ENCODE assay signal across 13 cellular contexts in the genomic region with DNA sequence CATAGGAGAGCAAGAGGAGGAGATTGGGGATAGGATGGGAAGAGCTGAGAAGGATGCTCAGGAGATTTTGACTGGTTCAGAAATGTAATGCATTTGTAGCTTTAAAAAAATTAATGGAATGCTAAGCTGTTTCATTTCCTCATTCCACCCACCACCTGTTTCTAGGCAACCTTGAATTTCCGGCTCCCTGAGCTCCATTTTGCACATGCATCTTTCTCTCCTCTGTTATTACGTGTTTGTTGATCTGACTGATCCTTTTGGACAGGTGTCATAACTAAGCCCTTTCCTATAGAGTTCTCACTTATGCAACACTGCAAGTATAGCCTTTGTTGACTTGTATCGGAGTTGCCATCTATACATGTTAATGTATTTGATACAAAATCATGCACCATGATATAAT. TPM values are rescaled to one million over a fixed set of nuclear protein-coding genes. Genes with fewer than 3 reads are reported as not detected.
DNase-seq lines count a peak whose midpoint lies in the region; ATAC-seq and TF ChIP-seq lines count a peak whose summit lies in the region.
"Had no signal": no experiment of that assay in that cellular context is flagged by ENCODE, and none has a peak within 500 bp of the region (broad histone marks: within the 10 kb centered on the region; RNA-seq: fewer than 3 reads in every experiment).

No MANE protein-coding gene starts in this region.

- TF ChIP-seq CTCF in RWPE1 (conservative IDR thresholded peaks at IDR 0.05; ENCODE audit: low read depth) (no peak), left lung (IDR thresholded peaks at IDR 0.05) (no peak), thyroid gland (IDR thresholded peaks at IDR 0.05) (no peak)

- no peaks in the 10 kb centered on the region for H3K4me1 Mint-ChIP-seq in effector memory CD8-positive, alpha-beta T cell (ENCODE audit: low read depth in 2 of 2)
- H3K4me1 Mint-ChIP-seq: central memory CD8-positive, alpha-beta T cell had no signal

- H3K36me3 ChIP-seq in left lung (no peaks in the 10 kb centered on the region), thyroid gland (no peaks in the 10 kb centered on the region)
- H3K36me3 ChIP-seq: ovary, upper lobe of left lung had no signal

- no peaks in the 10 kb centered on the region for H3K9me3 Mint-ChIP-seq in effector memory CD8-positive, alpha-beta T cell
- H3K9me3 Mint-ChIP-seq: central memory CD8-positive, alpha-beta T cell had no signal

- no peak overlapping the region for H3K4me3 ChIP-seq in left lung
- H3K4me3 ChIP-seq in thyroid gland (replicated peaks in 1 of 3), result no peak overlapping the region
- H3K4me3 ChIP-seq: ovary, upper lobe of left lung had no signal

- intact Hi-C loops in left lung (cut with DNase I), result no loop called here
- intact Hi-C loops in thyroid gland (cut with DNase I), result no loop called here

- WGBS in thyroid gland, 2 donors, result 77 to 81% methylated on average over 3 of the region's 3 CpGs

- H3K4me3 Mint-ChIP-seq in effector memory CD8-positive, alpha-beta T cell, result no peak overlapping the region
- H3K4me3 Mint-ChIP-seq: central memory CD8-positive, alpha-beta T cell had no signal

- no peaks in the 10 kb centered on the region for H3K4me1 ChIP-seq in left lung
- peaks cover 0 to 6% of the 10 kb centered on the region in 2 donors for H3K4me1 ChIP-seq in thyroid gland

- peaks cover 6 to 7% of the 10 kb centered on the region in 2 donors for H3K27me3 Mint-ChIP-seq in effector memory CD8-positive, alpha-beta T cell
- H3K27me3 Mint-ChIP-seq: central memory CD8-positive, alpha-beta T cell had no signal

- POLR2A ChIA-PET in RWPE1 (lab: Yijun Ruan, JAX; ENCODE audit: low non-redundant PET), result no interaction called here

- no peak overlapping the region for H3K27ac Mint-ChIP-seq in effector memory CD8-positive, alpha-beta T cell

- H3K9me3 ChIP-seq in left lung, result no peaks in the 10 kb centered on the region
- H3K9me3 ChIP-seq in thyroid gland, result no peaks in the 10 kb centered on the region
- H3K9me3 ChIP-seq: ovary, upper lobe of left lung had no signal

- no peak for TF ChIP-seq POLR2A in thyroid gland (IDR thresholded peaks at IDR 0.05)

- H3K27ac ChIP-seq in RWPE1 (no peak overlapping the region), left lung (no peak overlapping the region), thyroid gland (no peak overlapping the region)
- H3K27ac ChIP-seq: ovary, upper lobe of left lung had no signal

- ATAC-seq in HG02852 (IDR thresholded peaks at IDR 0.05; ENCODE audit: unreplicated experiment) (peak; percentile 53), left lung (peak; percentile 27), GM21619 (IDR thresholded peaks at IDR 0.05; ENCODE audit: unreplicated experiment) (no peak), GM21360 (IDR thresholded peaks at IDR 0.05; ENCODE audit: unreplicated experiment) (no peak)
- ATAC-seq in effector memory CD8-positive, alpha-beta T cell (replicated peaks), result no peak

- CTCF ChIA-PET in RWPE1 (lab: Yijun Ruan, JAX), result no interaction called here

- no peaks in the 10 kb centered on the region for H3K27me3 ChIP-seq in left lung
- H3K27me3 ChIP-seq in thyroid gland, result no peaks in the 10 kb centered on the region
- H3K27me3 ChIP-seq: ovary, upper lobe of left lung had no signal

- peaks cover 3% of the 10 kb centered on the region for H3K36me3 Mint-ChIP-seq in effector memory CD8-positive, alpha-beta T cell (ENCODE audit: insufficient read depth)

- peak; percentile 20 for DNase-seq in GM03348 (ENCODE audit: low spot score)
- DNase-seq in RWPE1 (ENCODE audit: low spot score), result peak; percentile 52
- no peak for DNase-seq in left lung
- no peak for DNase-seq in effector memory CD8-positive, alpha-beta T cell
- no peak for DNase-seq in thyroid gland
- DNase-seq: NCI-H1436 treated with DMSO at 0.1 percent for 48 hours, ovary, upper lobe of left lung had no signal

RNA-seq across cellular contexts. Expression of a gene that starts 4.3 kb away (rescaled TPM):
- total RNA-seq in left lung (under 1 TPM in 1 of 2 donors, not detected in 1; 0.17 TPM), thyroid gland (under 1 TPM in 1 of 4 donors, not detected in 3; 0.11 TPM)
- total RNA-seq: T-helper 1 cell treated with Interleukin-12 subunit alpha and Interleukin-12 subunit beta and Interleukin-4 antibody, amounts not matched to agents 30 ng/mL and 1 ng/mL, for 36 hours had no signal

RNA-seq across cellular contexts. Expression of a gene that starts 40.1 kb away (rescaled TPM):
- total RNA-seq in left lung (under 1 TPM in 1 of 2 donors, not detected in 1; 0.50 TPM), thyroid gland (1 to 10 TPM in 1 of 4 donors, under 1 TPM in 1, not detected in 2; 0.22 to 2.6 TPM)
- total RNA-seq: ovary had no signal

RNA-seq across cellular contexts. Expression of a gene that starts 47.3 kb away (rescaled TPM):
- total RNA-seq in left lung (10 to 100 TPM; 21.0 to 30.5 TPM), thyroid gland (10 to 100 TPM; 32.0 to 62.9 (median 45.9) TPM)

Comparison
In these comparisons a context has a peak if more than half of its experiments do, and no peak if none do; other contexts are left out.
1. DNase-seq: peak in GM03348 (single experiment) and RWPE1 (single experiment); none in left lung (0 of 2), effector memory CD8-positive, alpha-beta T cell (0 of 3) and thyroid gland (0 of 2).
2. ATAC-seq: peak in HG02852 (single experiment) and left lung (single experiment); none in GM21619 (single experiment), effector memory CD8-positive, alpha-beta T cell (single experiment) and GM21360 (single experiment).